In the genomic region with DNA sequence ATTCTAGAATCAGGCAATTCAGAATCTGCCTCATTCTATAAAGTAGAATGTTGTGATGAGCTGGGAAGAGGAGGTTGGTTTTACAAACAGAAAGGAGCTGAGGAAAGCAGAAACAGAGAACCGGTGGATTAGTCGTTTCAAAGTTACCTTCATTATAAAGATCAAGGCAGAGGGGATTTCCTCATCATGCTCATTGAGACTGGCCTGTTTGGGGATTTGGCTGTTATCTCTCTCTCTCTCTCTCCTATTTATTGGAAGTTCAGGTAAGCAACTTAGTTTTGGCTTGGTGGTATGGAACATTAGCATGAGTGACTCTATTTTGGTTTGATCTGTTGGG, we compare ENCODE assay signal across 1 cellular context.
TF ChIP-seq lines count a peak whose summit lies in the region.

No MANE protein-coding gene starts in this region.

TF ChIP-seq in WTC11, 78 proteins besides CTCF, POLR2A, EP300 and RAD21 (continued from another document):
- no peak for TF ChIP-seq TP53 (CRISPR knock-in tag; IDR thresholded peaks at IDR 0.05)
- TF ChIP-seq ELF4 (CRISPR knock-in tag; IDR thresholded peaks at IDR 0.05; ENCODE audit: low read depth) = no peak
- TF ChIP-seq NR2C2 (CRISPR knock-in tag; IDR thresholded peaks at IDR 0.05) = no peak
- TF ChIP-seq, protein P1, sequence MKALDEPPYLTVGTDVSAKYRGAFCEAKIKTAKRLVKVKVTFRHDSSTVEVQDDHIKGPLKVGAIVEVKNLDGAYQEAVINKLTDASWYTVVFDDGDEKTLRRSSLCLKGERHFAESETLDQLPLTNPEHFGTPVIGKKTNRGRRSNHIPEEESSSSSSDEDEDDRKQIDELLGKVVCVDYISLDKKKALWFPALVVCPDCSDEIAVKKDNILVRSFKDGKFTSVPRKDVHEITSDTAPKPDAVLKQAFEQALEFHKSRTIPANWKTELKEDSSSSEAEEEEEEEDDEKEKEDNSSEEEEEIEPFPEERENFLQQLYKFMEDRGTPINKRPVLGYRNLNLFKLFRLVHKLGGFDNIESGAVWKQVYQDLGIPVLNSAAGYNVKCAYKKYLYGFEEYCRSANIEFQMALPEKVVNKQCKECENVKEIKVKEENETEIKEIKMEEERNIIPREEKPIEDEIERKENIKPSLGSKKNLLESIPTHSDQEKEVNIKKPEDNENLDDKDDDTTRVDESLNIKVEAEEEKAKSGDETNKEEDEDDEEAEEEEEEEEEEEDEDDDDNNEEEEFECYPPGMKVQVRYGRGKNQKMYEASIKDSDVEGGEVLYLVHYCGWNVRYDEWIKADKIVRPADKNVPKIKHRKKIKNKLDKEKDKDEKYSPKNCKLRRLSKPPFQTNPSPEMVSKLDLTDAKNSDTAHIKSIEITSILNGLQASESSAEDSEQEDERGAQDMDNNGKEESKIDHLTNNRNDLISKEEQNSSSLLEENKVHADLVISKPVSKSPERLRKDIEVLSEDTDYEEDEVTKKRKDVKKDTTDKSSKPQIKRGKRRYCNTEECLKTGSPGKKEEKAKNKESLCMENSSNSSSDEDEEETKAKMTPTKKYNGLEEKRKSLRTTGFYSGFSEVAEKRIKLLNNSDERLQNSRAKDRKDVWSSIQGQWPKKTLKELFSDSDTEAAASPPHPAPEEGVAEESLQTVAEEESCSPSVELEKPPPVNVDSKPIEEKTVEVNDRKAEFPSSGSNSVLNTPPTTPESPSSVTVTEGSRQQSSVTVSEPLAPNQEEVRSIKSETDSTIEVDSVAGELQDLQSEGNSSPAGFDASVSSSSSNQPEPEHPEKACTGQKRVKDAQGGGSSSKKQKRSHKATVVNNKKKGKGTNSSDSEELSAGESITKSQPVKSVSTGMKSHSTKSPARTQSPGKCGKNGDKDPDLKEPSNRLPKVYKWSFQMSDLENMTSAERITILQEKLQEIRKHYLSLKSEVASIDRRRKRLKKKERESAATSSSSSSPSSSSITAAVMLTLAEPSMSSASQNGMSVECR (CRISPR knock-in tag; IDR thresholded peaks at IDR 0.05; ENCODE audit: borderline replicate concordance) = no peak
- no peak for TF ChIP-seq ZNF232 (CRISPR knock-in tag; IDR thresholded peaks at IDR 0.05)
- no peak for TF ChIP-seq NFE2L1 (CRISPR knock-in tag; IDR thresholded peaks at IDR 0.05)
- TF ChIP-seq FOXK1 (CRISPR knock-in tag; IDR thresholded peaks at IDR 0.05) = no peak
- no peak for TF ChIP-seq HMGA2 (CRISPR knock-in tag; IDR thresholded peaks at IDR 0.05)
- no peak for TF ChIP-seq ZNF219 (CRISPR knock-in tag; IDR thresholded peaks at IDR 0.05; ENCODE audit: borderline replicate concordance)
- TF ChIP-seq, protein P2, sequence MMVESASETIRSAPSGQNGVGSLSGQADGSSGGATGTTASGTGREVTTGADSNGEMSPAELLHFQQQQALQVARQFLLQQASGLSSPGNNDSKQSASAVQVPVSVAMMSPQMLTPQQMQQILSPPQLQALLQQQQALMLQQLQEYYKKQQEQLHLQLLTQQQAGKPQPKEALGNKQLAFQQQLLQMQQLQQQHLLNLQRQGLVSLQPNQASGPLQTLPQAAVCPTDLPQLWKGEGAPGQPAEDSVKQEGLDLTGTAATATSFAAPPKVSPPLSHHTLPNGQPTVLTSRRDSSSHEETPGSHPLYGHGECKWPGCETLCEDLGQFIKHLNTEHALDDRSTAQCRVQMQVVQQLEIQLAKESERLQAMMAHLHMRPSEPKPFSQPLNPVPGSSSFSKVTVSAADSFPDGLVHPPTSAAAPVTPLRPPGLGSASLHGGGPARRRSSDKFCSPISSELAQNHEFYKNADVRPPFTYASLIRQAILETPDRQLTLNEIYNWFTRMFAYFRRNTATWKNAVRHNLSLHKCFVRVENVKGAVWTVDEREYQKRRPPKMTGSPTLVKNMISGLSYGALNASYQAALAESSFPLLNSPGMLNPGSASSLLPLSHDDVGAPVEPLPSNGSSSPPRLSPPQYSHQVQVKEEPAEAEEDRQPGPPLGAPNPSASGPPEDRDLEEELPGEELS (CRISPR knock-in tag; IDR thresholded peaks at IDR 0.05) = no peak
- TF ChIP-seq, protein P3, sequence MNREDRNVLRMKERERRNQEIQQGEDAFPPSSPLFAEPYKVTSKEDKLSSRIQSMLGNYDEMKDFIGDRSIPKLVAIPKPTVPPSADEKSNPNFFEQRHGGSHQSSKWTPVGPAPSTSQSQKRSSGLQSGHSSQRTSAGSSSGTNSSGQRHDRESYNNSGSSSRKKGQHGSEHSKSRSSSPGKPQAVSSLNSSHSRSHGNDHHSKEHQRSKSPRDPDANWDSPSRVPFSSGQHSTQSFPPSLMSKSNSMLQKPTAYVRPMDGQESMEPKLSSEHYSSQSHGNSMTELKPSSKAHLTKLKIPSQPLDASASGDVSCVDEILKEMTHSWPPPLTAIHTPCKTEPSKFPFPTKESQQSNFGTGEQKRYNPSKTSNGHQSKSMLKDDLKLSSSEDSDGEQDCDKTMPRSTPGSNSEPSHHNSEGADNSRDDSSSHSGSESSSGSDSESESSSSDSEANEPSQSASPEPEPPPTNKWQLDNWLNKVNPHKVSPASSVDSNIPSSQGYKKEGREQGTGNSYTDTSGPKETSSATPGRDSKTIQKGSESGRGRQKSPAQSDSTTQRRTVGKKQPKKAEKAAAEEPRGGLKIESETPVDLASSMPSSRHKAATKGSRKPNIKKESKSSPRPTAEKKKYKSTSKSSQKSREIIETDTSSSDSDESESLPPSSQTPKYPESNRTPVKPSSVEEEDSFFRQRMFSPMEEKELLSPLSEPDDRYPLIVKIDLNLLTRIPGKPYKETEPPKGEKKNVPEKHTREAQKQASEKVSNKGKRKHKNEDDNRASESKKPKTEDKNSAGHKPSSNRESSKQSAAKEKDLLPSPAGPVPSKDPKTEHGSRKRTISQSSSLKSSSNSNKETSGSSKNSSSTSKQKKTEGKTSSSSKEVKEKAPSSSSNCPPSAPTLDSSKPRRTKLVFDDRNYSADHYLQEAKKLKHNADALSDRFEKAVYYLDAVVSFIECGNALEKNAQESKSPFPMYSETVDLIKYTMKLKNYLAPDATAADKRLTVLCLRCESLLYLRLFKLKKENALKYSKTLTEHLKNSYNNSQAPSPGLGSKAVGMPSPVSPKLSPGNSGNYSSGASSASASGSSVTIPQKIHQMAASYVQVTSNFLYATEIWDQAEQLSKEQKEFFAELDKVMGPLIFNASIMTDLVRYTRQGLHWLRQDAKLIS (CRISPR knock-in tag; IDR thresholded peaks at IDR 0.05; ENCODE audit: borderline replicate concordance) = no peak
